Comparison of ENCODE assay signal across 8 cellular contexts in genomic region chr21:44011774-44012473, GRCh38. TPM values are rescaled to one million over a fixed set of nuclear protein-coding genes. Genes with fewer than 3 reads are reported as not detected.
DNase-seq lines count a peak whose midpoint lies in the region; ATAC-seq, FAIRE-seq and TF ChIP-seq lines count a peak whose summit lies in the region.

A gene with protein sequence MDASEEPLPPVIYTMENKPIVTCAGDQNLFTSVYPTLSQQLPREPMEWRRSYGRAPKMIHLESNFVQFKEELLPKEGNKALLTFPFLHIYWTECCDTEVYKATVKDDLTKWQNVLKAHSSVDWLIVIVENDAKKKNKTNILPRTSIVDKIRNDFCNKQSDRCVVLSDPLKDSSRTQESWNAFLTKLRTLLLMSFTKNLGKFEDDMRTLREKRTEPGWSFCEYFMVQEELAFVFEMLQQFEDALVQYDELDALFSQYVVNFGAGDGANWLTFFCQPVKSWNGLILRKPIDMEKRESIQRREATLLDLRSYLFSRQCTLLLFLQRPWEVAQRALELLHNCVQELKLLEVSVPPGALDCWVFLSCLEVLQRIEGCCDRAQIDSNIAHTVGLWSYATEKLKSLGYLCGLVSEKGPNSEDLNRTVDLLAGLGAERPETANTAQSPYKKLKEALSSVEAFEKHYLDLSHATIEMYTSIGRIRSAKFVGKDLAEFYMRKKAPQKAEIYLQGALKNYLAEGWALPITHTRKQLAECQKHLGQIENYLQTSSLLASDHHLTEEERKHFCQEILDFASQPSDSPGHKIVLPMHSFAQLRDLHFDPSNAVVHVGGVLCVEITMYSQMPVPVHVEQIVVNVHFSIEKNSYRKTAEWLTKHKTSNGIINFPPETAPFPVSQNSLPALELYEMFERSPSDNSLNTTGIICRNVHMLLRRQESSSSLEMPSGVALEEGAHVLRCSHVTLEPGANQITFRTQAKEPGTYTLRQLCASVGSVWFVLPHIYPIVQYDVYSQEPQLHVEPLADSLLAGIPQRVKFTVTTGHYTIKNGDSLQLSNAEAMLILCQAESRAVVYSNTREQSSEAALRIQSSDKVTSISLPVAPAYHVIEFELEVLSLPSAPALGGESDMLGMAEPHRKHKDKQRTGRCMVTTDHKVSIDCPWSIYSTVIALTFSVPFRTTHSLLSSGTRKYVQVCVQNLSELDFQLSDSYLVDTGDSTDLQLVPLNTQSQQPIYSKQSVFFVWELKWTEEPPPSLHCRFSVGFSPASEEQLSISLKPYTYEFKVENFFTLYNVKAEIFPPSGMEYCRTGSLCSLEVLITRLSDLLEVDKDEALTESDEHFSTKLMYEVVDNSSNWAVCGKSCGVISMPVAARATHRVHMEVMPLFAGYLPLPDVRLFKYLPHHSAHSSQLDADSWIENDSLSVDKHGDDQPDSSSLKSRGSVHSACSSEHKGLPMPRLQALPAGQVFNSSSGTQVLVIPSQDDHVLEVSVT (plus strand): TSS chr21:44012309. CDS start chr21:44012494, 185 bp downstream.

- intact Hi-C loops in A673 (cut with micrococcal nuclease; ENCODE audit: unreplicated experiment), result no loop called here

- no peaks in the 10 kb centered on the region for H3K27me3 ChIP-seq in A673 (replicated peaks; ENCODE audit: insufficient read depth, low read depth, low read length, poor library complexity)
- H3K27me3 ChIP-seq in keratinocyte (ENCODE audit: control insufficient read depth, extremely low read depth, insufficient read depth, low read length), result no peaks in the 10 kb centered on the region

- TF ChIP-seq CTCF in A673 (conservative IDR thresholded peaks at IDR 0.05; ENCODE audit: low read depth, low read length), result no peak
- TF ChIP-seq CTCF in keratinocyte (optimal IDR thresholded peaks at IDR 0.05 in 1 of 3, IDR thresholded peaks at IDR 0.05 in 1 of 3, conservative IDR thresholded peaks at IDR 0.05 in 1 of 3; ENCODE audit: extremely low read depth in 1 of 3, insufficient read depth in 2 of 3, low read length in 3 of 3), result no peak

- H3K79me2 ChIP-seq in keratinocyte (ENCODE audit: control insufficient read depth, insufficient read depth, low read length), result peaks cover 44% of the 10 kb centered on the region

- peak within 1 kb of the TSS; percentile 94 for H3K4me3 Mint-ChIP-seq in central memory CD8-positive, alpha-beta T cell

- H3K4me2 ChIP-seq in keratinocyte (ENCODE audit: control insufficient read depth, extremely low read depth, insufficient read depth, low read depth, low read length), result peak within 1 kb of the TSS; percentile 97

- CTCF ChIA-PET in A673 (lab: Charles Lee), result no interaction called here

- peak within 1 kb of the TSS; percentile 89 for H3K9ac ChIP-seq in keratinocyte (ENCODE audit: control insufficient read depth, extremely low read depth, insufficient read depth, low read length)

- dilution Hi-C loops in keratinocyte (cut with MboI; ENCODE audit: extremely low pct_ligation_motif_present, low sequenced_read_pairs), result no loop called here

- H3K27ac ChIP-seq in A673 (ENCODE audit: low read depth, low read length, poor library complexity, severe bottlenecking) (peak within 1 kb of the TSS; percentile 98), keratinocyte (ENCODE audit: control insufficient read depth, insufficient read depth, low read length) (peak within 1 kb of the TSS; percentile 80)

- H3K9me3 Mint-ChIP-seq in central memory CD8-positive, alpha-beta T cell, result no peaks in the 10 kb centered on the region

- peak within 1 kb of the TSS; percentile 60 for H2AFZ ChIP-seq in keratinocyte (ENCODE audit: control insufficient read depth, low read length)

- no TSS peak for BruUV-seq in A673 (replicated peaks; lab: Mats Ljungman, UMichigan)

- H3K9me3 ChIP-seq in A673 (ENCODE audit: low read depth, low read length, poor library complexity, severe bottlenecking) (no peaks in the 10 kb centered on the region), keratinocyte (ENCODE audit: control insufficient read depth, low read depth, low read length) (no peaks in the 10 kb centered on the region)

- H3K36me3 ChIP-seq in A673 (ENCODE audit: insufficient read depth, low read length, poor library complexity, severe bottlenecking) (no peaks in the 10 kb centered on the region), keratinocyte (ENCODE audit: control insufficient read depth in 2 of 2, extremely low read depth in 1 of 2, insufficient read depth in 2 of 2, low read length in 2 of 2) (no peaks in the 10 kb centered on the region)

- peaks cover 20% of the 10 kb centered on the region for H3K4me1 ChIP-seq in A673 (ENCODE audit: insufficient read depth, low read length, poor library complexity, severe bottlenecking)
- peaks cover 11% of the 10 kb centered on the region for H3K4me1 ChIP-seq in keratinocyte (ENCODE audit: control insufficient read depth, extremely low read depth, insufficient read depth, low read length)

- no peaks in the 10 kb centered on the region for H3K27me3 Mint-ChIP-seq in central memory CD8-positive, alpha-beta T cell

- H3K4me3 ChIP-seq in A673 (ENCODE audit: low read depth, low read length, poor library complexity, severe bottlenecking) (peak within 1 kb of the TSS; percentile 96), keratinocyte (ENCODE audit: control insufficient read depth in 2 of 3, extremely low read depth in 1 of 3, insufficient read depth in 2 of 3, low read depth in 1 of 3, low read length in 3 of 3) (peak within 1 kb of the TSS; percentile 81 to 89 (median 88))

- H3K27ac Mint-ChIP-seq in central memory CD8-positive, alpha-beta T cell (ENCODE audit: low read depth), result peak within 1 kb of the TSS; percentile 92

- peak; percentile 93 for DNase-seq in A673 (ENCODE audit: low spot score)
- DNase-seq in NCI-H345 (lab: John Stamatoyannopoulos, UW), result peak; percentile 95
- peak; percentile 52 to 57 for DNase-seq in central memory CD8-positive, alpha-beta T cell (ENCODE audit: low spot score in 2 of 2)
- DNase-seq in keratinocyte (ENCODE audit: low read depth, low spot score), result no peak
- DNase-seq in stimulated activated CD4-positive, alpha-beta T cell treated with anti-CD3 and anti-CD28 coated beads, Interleukin-12 subunit alpha, Interleukin-12 subunit beta, amount 100 ng/mL, for 4 hours, result peak; percentile 77

- H3K36me3 Mint-ChIP-seq in central memory CD8-positive, alpha-beta T cell (ENCODE audit: insufficient read depth), result peaks cover 17% of the 10 kb centered on the region

- POLR2A ChIA-PET in A673 (lab: Charles Lee; ENCODE audit: low non-redundant PET), result no interaction called here

- FAIRE-seq in keratinocyte (lab: Jason Lieb, UNC), result no peak

- H3K4me1 Mint-ChIP-seq in central memory CD8-positive, alpha-beta T cell, result peaks cover 54% of the 10 kb centered on the region

- H3K9me1 ChIP-seq in keratinocyte (ENCODE audit: control insufficient read depth, extremely low read depth, insufficient read depth, low read length), result peaks cover under 1% of the 10 kb centered on the region

- ATAC-seq in GM18520 (IDR thresholded peaks at IDR 0.05; ENCODE audit: unreplicated experiment) (peak; percentile 64), HG03064 (IDR thresholded peaks at IDR 0.05; ENCODE audit: low read depth, unreplicated experiment) (peak; percentile 51)
- ATAC-seq in activated CD4-positive, CD25-positive, alpha-beta regulatory T cell treated with anti-CD3 and anti-CD28 coated beads, Interleukin-2, amount 50 U/mL, for 24 hours, result peak; percentile 78
- ATAC-seq in central memory CD8-positive, alpha-beta T cell (replicated peaks; ENCODE audit: extremely low read depth, poor library complexity, severe bottlenecking), result peak; percentile 61

- peaks cover 13% of the 10 kb centered on the region for H4K20me1 ChIP-seq in keratinocyte (ENCODE audit: control insufficient read depth, extremely low read depth, insufficient read depth, low read length)

RNA-seq across cellular contexts. Expression of the gene that starts here (rescaled TPM):
- total RNA-seq in A673 (2021), result 46.6 and 51.4 TPM in 2 replicates
- 17.5 to 22.0 TPM (median 21.6 TPM) in 3 replicates for polyA plus RNA-seq in keratinocyte
- 8.8 TPM for polyA plus RNA-seq in keratinocyte (2011; ENCODE audit: low read depth)
- 17.2 and 24.4 TPM in 2 replicates for polyA plus RNA-seq in keratinocyte (2011; cell fraction: cytosol; rRNA removed)
- 42.3 and 45.2 TPM in 2 replicates for polyA plus RNA-seq in keratinocyte (2011; cell fraction: nucleus; rRNA removed)
- 16.2 and 16.8 TPM in 2 replicates for polyA plus RNA-seq in keratinocyte (2012; ENCODE audit: low replicate concordance)
- 28.2 to 46.0 TPM (median 29.8 TPM) in 3 replicates for polyA minus RNA-seq in keratinocyte
- 10.7 TPM for polyA minus RNA-seq in keratinocyte (2011; cell fraction: cytosol; rRNA and poly(A)+ RNA removed)
- 27.9 and 55.5 TPM in 2 replicates for polyA minus RNA-seq in keratinocyte (2011; cell fraction: nucleus; rRNA and poly(A)+ RNA removed)
